ENCODE assay signal across 10 cellular contexts in the genomic region with DNA sequence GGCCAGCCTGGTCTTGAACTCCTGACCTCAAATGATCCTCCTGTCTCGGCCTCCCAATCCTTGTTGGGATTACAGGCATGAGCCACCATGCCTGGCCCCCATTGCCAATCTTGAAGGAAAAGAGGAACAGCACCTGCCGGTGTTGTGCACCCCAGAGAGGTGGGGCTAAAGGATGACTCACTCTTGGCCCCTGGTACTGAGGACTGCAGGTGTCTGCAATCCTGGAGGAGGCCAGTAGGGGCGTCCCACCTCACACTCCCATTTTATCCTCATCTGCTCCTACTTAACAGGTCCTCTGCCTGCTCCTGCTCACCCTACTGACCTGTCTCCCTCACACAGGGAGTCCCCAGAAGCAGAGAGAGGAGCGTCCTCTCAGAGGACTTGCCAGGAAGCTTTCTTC.
A peak's percentile ranks its signal among the peaks of the same experiment; 100 is the strongest.
DNase-seq lines count a peak whose midpoint lies in the region; ATAC-seq and TF ChIP-seq lines count a peak whose summit lies in the region.
"Had no signal": no experiment of that assay in that cellular context is flagged by ENCODE, and none has a peak within 500 bp of the region (broad histone marks: within the 10 kb centered on the region; RNA-seq: fewer than 3 reads in every experiment).

No MANE protein-coding gene starts in this region.

- CTCF ChIA-PET in activated CD8-positive, alpha-beta T cell treated with anti-CD3 and anti-CD28 coated beads for 36 hours (lab: Charles Lee): interaction anchor here (0.9 kb wide), 1 partner anchor 25 kb away, joined by 3 read pairs; no protein-coding TSS in a partner anchor
- CTCF ChIA-PET in activated CD8-positive, alpha-beta T cell treated with anti-CD3 and anti-CD28 coated beads, Interleukin-2, amount 10 ng/mL, durations not matched to agents 7 days and 5 days (lab: Charles Lee): no interaction called here

- no peaks in the 10 kb centered on the region for H3K27me3 ChIP-seq in Karpas-422 (ENCODE audit: low read length)
- H3K27me3 ChIP-seq in smooth muscle cell (ENCODE audit: low read depth): no peaks in the 10 kb centered on the region

- no peak overlapping the region for H3K4me3 Mint-ChIP-seq in activated CD8-positive, alpha-beta T cell treated with anti-CD3 and anti-CD28 coated beads for 36 hours
- H3K4me3 Mint-ChIP-seq in activated CD8-positive, alpha-beta T cell treated with anti-CD3 and anti-CD28 coated beads, Interleukin-2, amount 10 ng/mL, durations not matched to agents 7 days and 5 days: no peak overlapping the region
- H3K4me3 Mint-ChIP-seq in chondrocyte (ENCODE audit: unreplicated experiment): no peak overlapping the region

- H3K4me1 ChIP-seq in Karpas-422 (ENCODE audit: low read length) (no peaks in the 10 kb centered on the region), smooth muscle cell (ENCODE audit: low read depth) (no peaks in the 10 kb centered on the region)

- H3K36me3 Mint-ChIP-seq in activated CD8-positive, alpha-beta T cell treated with anti-CD3 and anti-CD28 coated beads for 36 hours (ENCODE audit: low read depth): no peaks in the 10 kb centered on the region
- H3K36me3 Mint-ChIP-seq in activated CD8-positive, alpha-beta T cell treated with anti-CD3 and anti-CD28 coated beads, Interleukin-2, amount 10 ng/mL, durations not matched to agents 7 days and 5 days (ENCODE audit: low read depth): no peaks in the 10 kb centered on the region
- no peaks in the 10 kb centered on the region for H3K36me3 Mint-ChIP-seq in chondrocyte (ENCODE audit: low read depth)

- no peaks in the 10 kb centered on the region for H3K9me2 ChIP-seq in Karpas-422 (replicated peaks; ENCODE audit: insufficient read depth, low read length)

- H3K27me3 Mint-ChIP-seq in activated CD8-positive, alpha-beta T cell treated with anti-CD3 and anti-CD28 coated beads for 36 hours: peaks cover 7% of the 10 kb centered on the region
- no peaks in the 10 kb centered on the region for H3K27me3 Mint-ChIP-seq in activated CD8-positive, alpha-beta T cell treated with anti-CD3 and anti-CD28 coated beads, Interleukin-2, amount 10 ng/mL, durations not matched to agents 7 days and 5 days (ENCODE audit: low read depth)
- H3K27me3 Mint-ChIP-seq in chondrocyte (ENCODE audit: low read depth): no peaks in the 10 kb centered on the region

- no peaks in the 10 kb centered on the region for H3K36me3 ChIP-seq in Karpas-422 (ENCODE audit: insufficient read depth, low read length)
- no peaks in the 10 kb centered on the region for H3K36me3 ChIP-seq in smooth muscle cell (ENCODE audit: low read depth)

- H3K9me3 ChIP-seq in Karpas-422 (ENCODE audit: low read length): no peaks in the 10 kb centered on the region
- H3K9me3 ChIP-seq in smooth muscle cell (replicated peaks; ENCODE audit: low read depth): no peaks in the 10 kb centered on the region

- WGBS in smooth muscle cell (ENCODE audit: low lambda C conversion rate): 86% methylated on average over 4 of the region's 4 CpGs

- no peak overlapping the region for H3K27ac ChIP-seq in Karpas-422 (ENCODE audit: low read length)
- no peak overlapping the region for H3K27ac ChIP-seq in smooth muscle cell (ENCODE audit: low read depth)

- intact Hi-C loops in activated CD8-positive, alpha-beta T cell treated with anti-CD3 and anti-CD28 coated beads for 36 hours (cut with micrococcal nuclease): no loop called here
- intact Hi-C loops in posterior vena cava (cut with DNase I): loop anchor here (1.0 to 10.0 kb wide), 2 partner anchors 102 to 618 kb away; no protein-coding TSS in a partner anchor

- H3F3A ChIP-seq in smooth muscle cell (ENCODE audit: low read depth): peaks cover 5% of the 10 kb centered on the region

- H2AFZ ChIP-seq in Karpas-422 (ENCODE audit: low read length) (no peak overlapping the region), smooth muscle cell (ENCODE audit: low read depth) (no peak overlapping the region)

- H3K4me2 ChIP-seq in Karpas-422 (ENCODE audit: low read depth, low read length, poor library complexity, severe bottlenecking): no peak overlapping the region
- no peak overlapping the region for H3K4me2 ChIP-seq in smooth muscle cell

- H3K9me3 Mint-ChIP-seq in activated CD8-positive, alpha-beta T cell treated with anti-CD3 and anti-CD28 coated beads for 36 hours: no peaks in the 10 kb centered on the region
- no peaks in the 10 kb centered on the region for H3K9me3 Mint-ChIP-seq in activated CD8-positive, alpha-beta T cell treated with anti-CD3 and anti-CD28 coated beads, Interleukin-2, amount 10 ng/mL, durations not matched to agents 7 days and 5 days (ENCODE audit: insufficient read depth)
- H3K9me3 Mint-ChIP-seq in chondrocyte (ENCODE audit: low read depth): no peaks in the 10 kb centered on the region

- no peak for TF ChIP-seq CTCF in activated CD8-positive, alpha-beta T cell treated with anti-CD3 and anti-CD28 coated beads for 36 hours (IDR thresholded peaks at IDR 0.05)
- TF ChIP-seq CTCF in chondrocyte (IDR thresholded peaks at IDR 0.05) (peak; percentile 30), smooth muscle cell (IDR thresholded peaks at IDR 0.05; ENCODE audit: borderline replicate concordance, insufficient read depth, poor library complexity, severe bottlenecking) (peak; percentile 13)

- peak; percentile 20 for DNase-seq in activated CD8-positive, alpha-beta T cell treated with anti-CD3 and anti-CD28 coated beads for 36 hours
- DNase-seq in activated CD8-positive, alpha-beta T cell treated with anti-CD3 and anti-CD28 coated beads, Interleukin-2, amount 10 ng/mL, durations not matched to agents 7 days and 5 days: no peak
- DNase-seq in Karpas-422 (peak; percentile 66), chondrocyte (ENCODE audit: low spot score) (no peak), smooth muscle cell (lab: John Stamatoyannopoulos, UW; ENCODE audit: unreplicated experiment) (no peak), H4 (ENCODE audit: low spot score) (no peak), posterior vena cava (ENCODE audit: low spot score) (no peak)
- DNase-seq: cerebellar nuclear complex, NCI-H510A had no signal

- POLR2A ChIA-PET in activated CD8-positive, alpha-beta T cell treated with anti-CD3 and anti-CD28 coated beads for 36 hours (lab: Charles Lee): no interaction called here
- POLR2A ChIA-PET in activated CD8-positive, alpha-beta T cell treated with anti-CD3 and anti-CD28 coated beads, Interleukin-2, amount 10 ng/mL, durations not matched to agents 7 days and 5 days (lab: Charles Lee): no interaction called here

- H3K27ac Mint-ChIP-seq in activated CD8-positive, alpha-beta T cell treated with anti-CD3 and anti-CD28 coated beads for 36 hours: no peak overlapping the region
- no peak overlapping the region for H3K27ac Mint-ChIP-seq in activated CD8-positive, alpha-beta T cell treated with anti-CD3 and anti-CD28 coated beads, Interleukin-2, amount 10 ng/mL, durations not matched to agents 7 days and 5 days
- H3K27ac Mint-ChIP-seq in chondrocyte (ENCODE audit: unreplicated experiment): no peak overlapping the region

- ATAC-seq in activated CD8-positive, alpha-beta T cell treated with anti-CD3 and anti-CD28 coated beads for 36 hours: no peak
- ATAC-seq in activated CD8-positive, alpha-beta T cell treated with anti-CD3 and anti-CD28 coated beads, Interleukin-2, amount 10 ng/mL, durations not matched to agents 7 days and 5 days: no peak
- no peak for ATAC-seq in HG03469 (IDR thresholded peaks at IDR 0.05; ENCODE audit: unreplicated experiment)

- H3K4me3 ChIP-seq in Karpas-422 (ENCODE audit: low read length) (no peak overlapping the region), smooth muscle cell (no peak overlapping the region)

- H3K4me1 Mint-ChIP-seq in activated CD8-positive, alpha-beta T cell treated with anti-CD3 and anti-CD28 coated beads for 36 hours (ENCODE audit: low read depth): no peaks in the 10 kb centered on the region
- no peaks in the 10 kb centered on the region for H3K4me1 Mint-ChIP-seq in activated CD8-positive, alpha-beta T cell treated with anti-CD3 and anti-CD28 coated beads, Interleukin-2, amount 10 ng/mL, durations not matched to agents 7 days and 5 days (ENCODE audit: low read depth)
- H3K4me1 Mint-ChIP-seq in chondrocyte (ENCODE audit: low read depth): no peaks in the 10 kb centered on the region

- H3K79me2 ChIP-seq in Karpas-422 (ENCODE audit: low read length): no peaks in the 10 kb centered on the region
- no peaks in the 10 kb centered on the region for H3K79me2 ChIP-seq in smooth muscle cell (ENCODE audit: low read depth)

- H4K20me1 ChIP-seq in Karpas-422 (ENCODE audit: insufficient read depth, low read depth, low read length) (no peaks in the 10 kb centered on the region), smooth muscle cell (ENCODE audit: low read depth) (no peaks in the 10 kb centered on the region)

- no peak overlapping the region for H3K9ac ChIP-seq in Karpas-422 (ENCODE audit: low read length)
- H3K9ac ChIP-seq in smooth muscle cell (ENCODE audit: low read depth): no peak overlapping the region

Comparison
In these comparisons a context has a peak if more than half of its experiments do, and no peak if none do; other contexts are left out.
1. DNase-seq: peak in activated CD8-positive, alpha-beta T cell treated with anti-CD3 and anti-CD28 coated beads for 36 hours (single experiment) and Karpas-422 (single experiment); none in activated CD8-positive, alpha-beta T cell treated with anti-CD3 and anti-CD28 coated beads, Interleukin-2, amount 10 ng/mL, durations not matched to agents 7 days and 5 days (single experiment), chondrocyte (single experiment), smooth muscle cell (single experiment), H4 (single experiment) and posterior vena cava (single experiment).